In the genomic region with DNA sequence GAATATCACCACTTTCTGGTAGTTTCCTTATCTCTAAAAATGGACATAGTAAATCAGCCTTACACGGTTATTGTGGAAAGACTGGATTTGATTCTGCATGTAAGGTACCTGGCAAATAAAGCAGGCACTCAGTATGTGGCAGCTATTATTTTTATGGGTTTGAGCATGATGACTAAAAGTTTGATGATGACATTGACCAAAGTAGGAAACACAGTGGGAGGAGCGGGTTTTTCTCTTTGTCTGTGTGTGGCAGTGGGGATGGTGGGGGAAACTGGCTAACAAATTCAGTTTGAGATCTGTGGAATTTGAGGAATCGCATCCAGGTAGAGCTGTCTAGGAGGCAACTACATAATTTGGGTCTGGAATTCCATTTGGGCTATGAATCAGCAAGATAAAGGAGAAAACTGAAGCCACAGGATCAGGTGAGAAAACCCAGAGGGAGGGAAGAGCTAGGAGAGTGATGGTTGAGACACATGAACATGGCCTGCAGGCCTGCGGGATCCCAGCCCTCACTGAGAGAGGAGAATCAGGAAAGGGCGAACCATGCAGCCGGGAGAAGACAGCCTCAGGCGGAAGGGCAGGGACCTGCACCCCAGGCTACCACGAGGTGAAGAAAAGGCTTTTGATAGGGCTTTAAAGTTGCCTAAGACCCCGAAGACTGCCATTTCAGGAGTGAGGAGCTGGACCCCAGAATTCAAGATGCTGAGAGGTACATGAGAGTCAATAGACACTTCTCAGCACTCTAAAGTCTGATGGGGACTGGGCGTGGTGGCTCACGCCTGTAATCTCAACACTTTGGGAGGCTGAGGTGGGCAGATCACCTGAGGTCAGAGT, we compare ENCODE assay signal across 19 cellular contexts.
"Had no signal": no experiment of that assay in that cellular context is flagged by ENCODE, and none has a peak within 500 bp of the region (broad histone marks: within the 10 kb centered on the region; RNA-seq: fewer than 3 reads in every experiment).

No MANE protein-coding gene starts in this region.

- DNase-seq: activated CD4-positive, alpha-beta T cell treated with anti-CD3 and anti-CD28 coated beads for 1 hour; activated CD4-positive, alpha-beta T cell treated with anti-CD3 and anti-CD28 coated beads, Interleukin-2, amount 50 U/mL, for 48 hours; activated naive CD4-positive, alpha-beta T cell; activated naive CD8-positive, alpha-beta T cell treated with anti-CD3 and anti-CD28 coated beads, Interleukin-2, amount 10 ng/mL, durations not matched to agents 7 days and 5 days; body of pancreas; caudate nucleus; dorsolateral prefrontal cortex; foreskin fibroblast; hypothalamus; left ventricle myocardium inferior; naive thymus-derived CD4-positive, alpha-beta T cell had no signal

- H3K27ac Mint-ChIP-seq: activated naive CD8-positive, alpha-beta T cell treated with anti-CD3 and anti-CD28 coated beads, Interleukin-2, amount 10 ng/mL, durations not matched to agents 7 days and 5 days; memory B cell; neural progenitor cell had no signal

- H3K9ac ChIP-seq: neural progenitor cell had no signal

- H3K36me3 ChIP-seq: left ventricle myocardium inferior, neural progenitor cell, prostate gland, right atrium auricular region had no signal

- H3K36me3 Mint-ChIP-seq: activated naive CD8-positive, alpha-beta T cell treated with anti-CD3 and anti-CD28 coated beads, Interleukin-2, amount 10 ng/mL, durations not matched to agents 7 days and 5 days; memory B cell; naive thymus-derived CD4-positive, alpha-beta T cell; neural progenitor cell had no signal

- H3K4me1 ChIP-seq: neural progenitor cell, prostate gland, right atrium auricular region had no signal

- FAIRE-seq: colon had no signal

- ATAC-seq: body of pancreas; naive thymus-derived CD4-positive, alpha-beta T cell; SK-N-SH treated with all-trans-retinoic acid at 6 μM for 48 hours had no signal

- H3K27ac ChIP-seq: body of pancreas, dorsolateral prefrontal cortex, epithelial cell of prostate, left ventricle myocardium inferior, neural progenitor cell, prostate gland, right atrium auricular region, VCaP had no signal

- H3K4me3 Mint-ChIP-seq: activated naive CD8-positive, alpha-beta T cell treated with anti-CD3 and anti-CD28 coated beads, Interleukin-2, amount 10 ng/mL, durations not matched to agents 7 days and 5 days; memory B cell; naive thymus-derived CD4-positive, alpha-beta T cell; neural progenitor cell had no signal

- H3K4me3 ChIP-seq: body of pancreas, dorsolateral prefrontal cortex, left ventricle myocardium inferior, neural progenitor cell, prostate gland, right atrium auricular region had no signal

- H3K9me3 Mint-ChIP-seq: activated naive CD8-positive, alpha-beta T cell treated with anti-CD3 and anti-CD28 coated beads, Interleukin-2, amount 10 ng/mL, durations not matched to agents 7 days and 5 days; memory B cell; neural progenitor cell had no signal

- H3K9me3 ChIP-seq: body of pancreas, left ventricle myocardium inferior, prostate gland, right atrium auricular region had no signal
